22 cellular contexts compared by ENCODE assay signal in the genomic region with DNA sequence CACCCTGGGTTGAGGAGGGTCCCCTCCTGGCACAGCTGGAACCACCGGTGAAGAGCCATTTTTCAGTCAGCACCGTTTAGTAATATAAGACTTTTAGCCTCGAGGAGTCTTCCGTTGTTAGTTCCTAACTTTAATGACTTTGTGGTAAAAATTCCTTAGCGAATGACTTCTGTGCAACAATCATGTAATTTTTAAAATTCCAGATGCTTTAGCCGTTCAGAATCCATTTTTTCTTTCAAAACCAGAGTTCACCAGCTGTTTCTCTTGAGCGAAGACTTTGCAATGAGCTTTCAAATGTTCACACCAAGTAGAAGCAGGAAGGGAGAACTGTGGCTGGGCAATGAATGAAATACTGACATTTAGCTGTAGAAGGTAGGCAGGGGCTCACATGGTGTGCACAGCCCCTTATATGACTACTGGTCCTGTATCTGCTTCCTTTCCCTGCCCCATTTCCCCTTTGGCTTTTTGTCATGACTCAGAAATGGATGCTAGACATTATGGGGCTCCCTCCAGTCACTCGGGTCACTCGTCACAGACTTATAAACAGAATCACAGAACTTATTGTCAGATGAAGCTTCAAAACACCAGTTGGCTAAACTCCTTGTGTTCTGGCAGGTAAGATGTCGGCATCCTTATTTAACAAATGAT. TPM values are rescaled to one million over a fixed set of nuclear protein-coding genes. Genes with fewer than 3 reads are reported as not detected.
DNase-seq lines count a peak whose midpoint lies in the region; TF ChIP-seq lines count a peak whose summit lies in the region.
"Had no signal": no experiment of that assay in that cellular context is flagged by ENCODE, and none has a peak within 500 bp of the region (broad histone marks: within the 10 kb centered on the region; RNA-seq: fewer than 3 reads in every experiment).

No MANE protein-coding gene starts in this region.

- peak; percentile 42 for DNase-seq in AG04450 (ENCODE audit: low read depth, low spot score)
- peak; percentile 83 for DNase-seq in EL
- peak in 1 of 2 experiments; percentile 28 for DNase-seq in SJSA1 (ENCODE audit: low read depth in 1 of 2, low spot score in 2 of 2)
- DNase-seq in foreskin melanocyte, result peak; percentile 53
- DNase-seq in Calu3, result no peak
- no peak for DNase-seq in stimulated activated CD4-positive, alpha-beta T cell treated with anti-CD3 and anti-CD28 coated beads, Interleukin-2, amount 100 ng/mL, for 48 hours
- no peak for DNase-seq in H9
- no peak for DNase-seq in progenitor cell of endocrine pancreas (ENCODE audit: low spot score, unreplicated experiment)
- DNase-seq: ACHN; activated naive CD4-positive, alpha-beta T cell treated with anti-CD3 and anti-CD28 coated beads for 36 hours; dorsolateral prefrontal cortex; erythroblast; H7; heart right ventricle; KBM-7; mesendoderm; NCI-H1092 treated with DMSO at 0.1 percent for 48 hours; NCI-H2171 treated with DMSO at 0.1 percent for 48 hours; NCI-H748 treated with DMSO at 0.1 percent for 48 hours; right cardiac atrium; T-helper 9 cell had no signal

- H3K4me1 ChIP-seq in SJSA1 (replicated peaks) (peaks cover 25% of the 10 kb centered on the region), H9 (ENCODE audit: insufficient read depth, low read length) (no peaks in the 10 kb centered on the region; the same call in 1 of the 2 replicates)

- H4K91ac ChIP-seq in H9 (ENCODE audit: insufficient read length, low read depth, low read length), result no peak overlapping the region

- H3K9ac ChIP-seq in H9 (ENCODE audit: extremely low read depth, insufficient read length, low read length), result no peak overlapping the region

- H3K9me3 ChIP-seq in AG04450 (ENCODE audit: control insufficient read depth, insufficient read depth, low read length) (peaks cover 3% of the 10 kb centered on the region; the same call in 1 of the 2 replicates), SJSA1 (replicated peaks) (no peaks in the 10 kb centered on the region), H9 (ENCODE audit: control insufficient read depth, low read depth, low read length) (no peaks in the 10 kb centered on the region)
- H3K9me3 ChIP-seq: heart right ventricle, neutrophil had no signal

- no peaks in the 10 kb centered on the region for H3K79me1 ChIP-seq in H9 (ENCODE audit: insufficient read depth, low read depth, low read length, poor library complexity, severe bottlenecking)

- no peak overlapping the region for H2BK15ac ChIP-seq in H9 (ENCODE audit: low read depth, low read length)

- H3K4me3 Mint-ChIP-seq in Calu3 (ENCODE audit: low read depth, unreplicated experiment) (no peak overlapping the region), H9 (no peak overlapping the region), progenitor cell of endocrine pancreas (ENCODE audit: low read depth) (no peak overlapping the region)
- H3K4me3 Mint-ChIP-seq: activated naive CD4-positive, alpha-beta T cell treated with anti-CD3 and anti-CD28 coated beads for 36 hours had no signal

- POLR2A ChIA-PET in AG04450 (lab: Yijun Ruan, JAX), result no interaction called here

- H3K18ac ChIP-seq in H9 (ENCODE audit: insufficient read length, low read depth, low read length), result no peak overlapping the region

- H2BK20ac ChIP-seq in H9 (ENCODE audit: low read depth, low read length, poor library complexity, severe bottlenecking), result no peak overlapping the region

- WGBS in H9 (ENCODE audit: extremely low coverage, insufficient read length, low lambda C conversion rate), result no CpG with 5 or more reads among the region's 10 CpGs

- no peak overlapping the region for H3K4me2 ChIP-seq in H9 (ENCODE audit: insufficient read depth, insufficient read length, low read length)

- peaks cover 5% of the 10 kb centered on the region; the same call in 1 of the 2 replicates for H3K36me3 ChIP-seq in SJSA1
- H3K36me3 ChIP-seq: neutrophil had no signal

- no peaks in the 10 kb centered on the region for H4K20me1 ChIP-seq in H9 (ENCODE audit: control insufficient read depth, insufficient read depth, insufficient read length)

- H2AK5ac ChIP-seq in H9 (ENCODE audit: insufficient read length, low read length), result no peak overlapping the region

- no peak overlapping the region for H2BK12ac ChIP-seq in H9 (ENCODE audit: insufficient read length, low read depth, low read length)

- H2BK5ac ChIP-seq in H9 (ENCODE audit: insufficient read length, low read length), result no peak overlapping the region

- H3K9me3 Mint-ChIP-seq in Calu3 (ENCODE audit: low read depth, unreplicated experiment) (no peaks in the 10 kb centered on the region), H9 (no peaks in the 10 kb centered on the region), progenitor cell of endocrine pancreas (ENCODE audit: low read depth) (no peaks in the 10 kb centered on the region)
- H3K9me3 Mint-ChIP-seq: activated naive CD4-positive, alpha-beta T cell treated with anti-CD3 and anti-CD28 coated beads for 36 hours had no signal

- no peak overlapping the region for H4K5ac ChIP-seq in H9 (ENCODE audit: insufficient read length, low read depth, low read length)

- intact Hi-C loops in Calu3 (cut with micrococcal nuclease; ENCODE audit: unreplicated experiment), result no loop called here

- H3T11ph ChIP-seq in H9 (ENCODE audit: low read length), result no peak overlapping the region

- H3K23ac ChIP-seq in H9 (ENCODE audit: insufficient read length, low read depth, low read length), result no peak overlapping the region

- H3K27me3 Mint-ChIP-seq in Calu3 (ENCODE audit: unreplicated experiment) (no peaks in the 10 kb centered on the region), H9 (ENCODE audit: low read depth) (peaks cover 18% of the 10 kb centered on the region), progenitor cell of endocrine pancreas (peaks cover 3% of the 10 kb centered on the region)

- no peak overlapping the region for H3K4ac ChIP-seq in H9 (ENCODE audit: low read depth, low read length)

- no peak overlapping the region for H2BK120ac ChIP-seq in H9 (ENCODE audit: low read depth, low read length, poor library complexity, severe bottlenecking)

- H3K4me3 ChIP-seq in AG04450 (ENCODE audit: low read depth, low read length), result peak overlapping the region; percentile 17; the same call in 1 of the 2 replicates
- H3K4me3 ChIP-seq in SJSA1, result no peak overlapping the region
- H3K4me3 ChIP-seq: dorsolateral prefrontal cortex, heart right ventricle had no signal

- H3K27ac ChIP-seq in AG04450 (ENCODE audit: low read depth, low read length) (peak overlapping the region; percentile 77), SJSA1 (peak overlapping the region; percentile 47), H9 (ENCODE audit: insufficient read length, low read depth, low read length) (no peak overlapping the region)
- H3K27ac ChIP-seq: neutrophil had no signal

- BruUV-seq in Calu3 (replicated peaks; lab: Mats Ljungman, UMichigan), result no TSS peak

- no peaks in the 10 kb centered on the region for H3K27me3 ChIP-seq in AG04450 (ENCODE audit: control insufficient read depth, insufficient read depth, low read length)
- no peaks in the 10 kb centered on the region for H3K27me3 ChIP-seq in SJSA1 (replicated peaks)
- H3K27me3 ChIP-seq in H9 (ENCODE audit: insufficient read depth, low read length), result 0 out of 2 replicates have a peak, but pooled peaks cover 4% of the 10 kb centered on the region
- H3K27me3 ChIP-seq: dorsolateral prefrontal cortex, heart right ventricle, neutrophil had no signal

- no peak overlapping the region for H4K8ac ChIP-seq in H9 (replicated peaks; ENCODE audit: insufficient read length, low read depth, low read length)

- H3K23me2 ChIP-seq in H9 (ENCODE audit: insufficient read length, low read depth, low read length, poor library complexity, severe bottlenecking), result peaks cover 15% of the 10 kb centered on the region

- CTCF ChIA-PET in AG04450 (lab: Charles Lee), result no interaction called here
- CTCF ChIA-PET in Calu3 (lab: Charles Lee), result no interaction called here

- TF ChIP-seq CTCF in AG04450 (IDR thresholded peaks at IDR 0.05; ENCODE audit: low read depth, low read length), result no peak
- no peak for TF ChIP-seq CTCF in Calu3 (IDR thresholded peaks at IDR 0.05; ENCODE audit: unreplicated experiment)
- TF ChIP-seq CTCF in H9 (conservative IDR thresholded peaks at IDR 0.05), result no peak
- TF ChIP-seq CTCF in progenitor cell of endocrine pancreas (IDR thresholded peaks at IDR 0.05; ENCODE audit: unreplicated experiment), result no peak

- peaks cover 17% of the 10 kb centered on the region for H3K36me3 Mint-ChIP-seq in Calu3 (ENCODE audit: insufficient read depth, unreplicated experiment)
- H3K36me3 Mint-ChIP-seq in H9 (ENCODE audit: insufficient read depth in 1 of 3, low read depth in 3 of 3), result no peaks in the 10 kb centered on the region
- no peaks in the 10 kb centered on the region for H3K36me3 Mint-ChIP-seq in progenitor cell of endocrine pancreas (ENCODE audit: insufficient read depth)

- H3K4me1 Mint-ChIP-seq in Calu3 (ENCODE audit: low read depth, unreplicated experiment), result peaks cover 11% of the 10 kb centered on the region
- H3K4me1 Mint-ChIP-seq in H9, result peaks cover 10 to 12% of the 10 kb centered on the region in 2 experiments
- H3K4me1 Mint-ChIP-seq in progenitor cell of endocrine pancreas (ENCODE audit: low read depth), result peaks cover 6% of the 10 kb centered on the region

- H3K56ac ChIP-seq in H9 (ENCODE audit: insufficient read length, low read depth, low read length), result no peak overlapping the region

- no peaks in the 10 kb centered on the region for H3K79me2 ChIP-seq in H9 (ENCODE audit: insufficient read depth, low read length)

- H2AFZ ChIP-seq in H9 (ENCODE audit: low read length), result no peak overlapping the region

- H3K27ac Mint-ChIP-seq in Calu3 (ENCODE audit: unreplicated experiment) (no peak overlapping the region), H9 (peak overlapping the region in 1 of 3 experiments; percentile 72; a peak in 1 of 7 replicates), progenitor cell of endocrine pancreas (no peak overlapping the region)
- H3K27ac Mint-ChIP-seq: activated naive CD4-positive, alpha-beta T cell treated with anti-CD3 and anti-CD28 coated beads for 36 hours had no signal

- no peak overlapping the region for H3K14ac ChIP-seq in H9 (ENCODE audit: insufficient read depth, low read length)

RNA-seq across cellular contexts. Expression of gene DISC1, which starts 4.1 kb away (rescaled TPM):
- polyA plus RNA-seq in AG04450 (2011; rRNA removed), result 5.0 and 5.4 TPM in 2 replicates
- 11.5 and 16.8 TPM in 2 replicates for polyA minus RNA-seq in AG04450 (2011; rRNA and poly(A)+ RNA removed)
- total RNA-seq in SJSA1 (2014; rRNA removed; shearing (Covaris generic)), result 3.3 and 3.8 TPM in 2 replicates
- total RNA-seq in Calu3 (2022), result 6.6 and 9.8 TPM in 2 replicates
- total RNA-seq in H9 (2021), result 2.1 and 2.5 TPM in 2 replicates
- 5.2 and 6.1 TPM in 2 replicates for total RNA-seq in progenitor cell of endocrine pancreas

Comparison
In these comparisons a context has a peak if more than half of its experiments do, and no peak if none do; other contexts are left out.
1. DNase-seq: peak in AG04450 (single experiment), EL (single experiment) and foreskin melanocyte (single experiment); none in Calu3 (single experiment), stimulated activated CD4-positive, alpha-beta T cell treated with anti-CD3 and anti-CD28 coated beads, Interleukin-2, amount 100 ng/mL, for 48 hours (0 of 2), H9 (single experiment) and progenitor cell of endocrine pancreas (single experiment).